In genomic region chr2:148508878-148509702, GRCh38 we compare ENCODE assay signal across 1 cellular context.
A peak's percentile ranks its signal among the peaks of the same experiment; 100 is the strongest.
TF ChIP-seq lines count a peak whose summit lies in the region.

No MANE protein-coding gene starts in this region.

TF ChIP-seq in K562, 482 proteins besides CTCF, POLR2A, EP300 and RAD21 (continued from another document and continues in another):
- TF ChIP-seq, protein P1, sequence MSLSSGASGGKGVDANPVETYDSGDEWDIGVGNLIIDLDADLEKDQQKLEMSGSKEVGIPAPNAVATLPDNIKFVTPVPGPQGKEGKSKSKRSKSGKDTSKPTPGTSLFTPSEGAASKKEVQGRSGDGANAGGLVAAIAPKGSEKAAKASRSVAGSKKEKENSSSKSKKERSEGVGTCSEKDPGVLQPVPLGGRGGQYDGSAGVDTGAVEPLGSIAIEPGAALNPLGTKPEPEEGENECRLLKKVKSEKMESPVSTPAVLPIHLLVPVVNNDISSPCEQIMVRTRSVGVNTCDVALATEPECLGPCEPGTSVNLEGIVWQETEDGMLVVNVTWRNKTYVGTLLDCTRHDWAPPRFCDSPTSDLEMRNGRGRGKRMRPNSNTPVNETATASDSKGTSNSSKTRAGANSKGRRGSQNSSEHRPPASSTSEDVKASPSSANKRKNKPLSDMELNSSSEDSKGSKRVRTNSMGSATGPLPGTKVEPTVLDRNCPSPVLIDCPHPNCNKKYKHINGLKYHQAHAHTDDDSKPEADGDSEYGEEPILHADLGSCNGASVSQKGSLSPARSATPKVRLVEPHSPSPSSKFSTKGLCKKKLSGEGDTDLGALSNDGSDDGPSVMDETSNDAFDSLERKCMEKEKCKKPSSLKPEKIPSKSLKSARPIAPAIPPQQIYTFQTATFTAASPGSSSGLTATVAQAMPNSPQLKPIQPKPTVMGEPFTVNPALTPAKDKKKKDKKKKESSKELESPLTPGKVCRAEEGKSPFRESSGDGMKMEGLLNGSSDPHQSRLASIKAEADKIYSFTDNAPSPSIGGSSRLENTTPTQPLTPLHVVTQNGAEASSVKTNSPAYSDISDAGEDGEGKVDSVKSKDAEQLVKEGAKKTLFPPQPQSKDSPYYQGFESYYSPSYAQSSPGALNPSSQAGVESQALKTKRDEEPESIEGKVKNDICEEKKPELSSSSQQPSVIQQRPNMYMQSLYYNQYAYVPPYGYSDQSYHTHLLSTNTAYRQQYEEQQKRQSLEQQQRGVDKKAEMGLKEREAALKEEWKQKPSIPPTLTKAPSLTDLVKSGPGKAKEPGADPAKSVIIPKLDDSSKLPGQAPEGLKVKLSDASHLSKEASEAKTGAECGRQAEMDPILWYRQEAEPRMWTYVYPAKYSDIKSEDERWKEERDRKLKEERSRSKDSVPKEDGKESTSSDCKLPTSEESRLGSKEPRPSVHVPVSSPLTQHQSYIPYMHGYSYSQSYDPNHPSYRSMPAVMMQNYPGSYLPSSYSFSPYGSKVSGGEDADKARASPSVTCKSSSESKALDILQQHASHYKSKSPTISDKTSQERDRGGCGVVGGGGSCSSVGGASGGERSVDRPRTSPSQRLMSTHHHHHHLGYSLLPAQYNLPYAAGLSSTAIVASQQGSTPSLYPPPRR (CRISPR knock-in tag; IDR thresholded peaks at IDR 0.05; ENCODE audit: borderline replicate concordance), result no peak
- TF ChIP-seq DIDO1 (tag; IDR thresholded peaks at IDR 0.05; ENCODE audit: low read depth), result no peak
- TF ChIP-seq BCL6 (CRISPR knock-in tag; IDR thresholded peaks at IDR 0.05), result no peak
- no peak for TF ChIP-seq CREB1 (IDR thresholded peaks at IDR 0.05)
- no peak for TF ChIP-seq CREB1 (CRISPR knock-in tag; IDR thresholded peaks at IDR 0.05)
- TF ChIP-seq ZNF584 (CRISPR knock-in tag; IDR thresholded peaks at IDR 0.05; ENCODE audit: low read depth), result no peak
- TF ChIP-seq, protein P2, sequence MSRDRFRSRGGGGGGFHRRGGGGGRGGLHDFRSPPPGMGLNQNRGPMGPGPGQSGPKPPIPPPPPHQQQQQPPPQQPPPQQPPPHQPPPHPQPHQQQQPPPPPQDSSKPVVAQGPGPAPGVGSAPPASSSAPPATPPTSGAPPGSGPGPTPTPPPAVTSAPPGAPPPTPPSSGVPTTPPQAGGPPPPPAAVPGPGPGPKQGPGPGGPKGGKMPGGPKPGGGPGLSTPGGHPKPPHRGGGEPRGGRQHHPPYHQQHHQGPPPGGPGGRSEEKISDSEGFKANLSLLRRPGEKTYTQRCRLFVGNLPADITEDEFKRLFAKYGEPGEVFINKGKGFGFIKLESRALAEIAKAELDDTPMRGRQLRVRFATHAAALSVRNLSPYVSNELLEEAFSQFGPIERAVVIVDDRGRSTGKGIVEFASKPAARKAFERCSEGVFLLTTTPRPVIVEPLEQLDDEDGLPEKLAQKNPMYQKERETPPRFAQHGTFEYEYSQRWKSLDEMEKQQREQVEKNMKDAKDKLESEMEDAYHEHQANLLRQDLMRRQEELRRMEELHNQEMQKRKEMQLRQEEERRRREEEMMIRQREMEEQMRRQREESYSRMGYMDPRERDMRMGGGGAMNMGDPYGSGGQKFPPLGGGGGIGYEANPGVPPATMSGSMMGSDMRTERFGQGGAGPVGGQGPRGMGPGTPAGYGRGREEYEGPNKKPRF (IDR thresholded peaks at IDR 0.05; ENCODE audit: low read depth, low read length), result no peak
- TF ChIP-seq LEF1 (IDR thresholded peaks at IDR 0.05), result no peak
- TF ChIP-seq ZNF583 (CRISPR knock-in tag; IDR thresholded peaks at IDR 0.05), result no peak
- no peak for TF ChIP-seq BCLAF1 (IDR thresholded peaks at IDR 0.05; ENCODE audit: borderline replicate concordance in 1 of 2, control insufficient read depth in 1 of 2, low read depth in 2 of 2, low read length in 1 of 2)
- TF ChIP-seq MED1 (CRISPR knock-in tag; IDR thresholded peaks at IDR 0.05; ENCODE audit: borderline replicate concordance), result no peak
- TF ChIP-seq ZNF184 (CRISPR knock-in tag; IDR thresholded peaks at IDR 0.05), result no peak
- no peak for TF ChIP-seq SETDB1 (IDR thresholded peaks at IDR 0.05; ENCODE audit: low read length)
- no peak for TF ChIP-seq ELF2 (CRISPR knock-in tag; IDR thresholded peaks at IDR 0.05)
- TF ChIP-seq NFIC (IDR thresholded peaks at IDR 0.05), result no peak
- no peak for TF ChIP-seq HDAC1 (IDR thresholded peaks at IDR 0.05)
- TF ChIP-seq TCF7L2 (IDR thresholded peaks at IDR 0.05; ENCODE audit: low read depth, low read length), result no peak
- no peak for TF ChIP-seq ZNF561 (CRISPR knock-in tag; conservative IDR thresholded peaks at IDR 0.05)
- peak; percentile 89 for TF ChIP-seq DEAF1 (CRISPR knock-in tag; IDR thresholded peaks at IDR 0.05)
- no peak for TF ChIP-seq NFATC3 (IDR thresholded peaks at IDR 0.05)
- TF ChIP-seq E2F1 (CRISPR knock-in tag; IDR thresholded peaks at IDR 0.05), result no peak
- no peak for TF ChIP-seq ZBED1 (IDR thresholded peaks at IDR 0.05)
- TF ChIP-seq, protein P3, sequence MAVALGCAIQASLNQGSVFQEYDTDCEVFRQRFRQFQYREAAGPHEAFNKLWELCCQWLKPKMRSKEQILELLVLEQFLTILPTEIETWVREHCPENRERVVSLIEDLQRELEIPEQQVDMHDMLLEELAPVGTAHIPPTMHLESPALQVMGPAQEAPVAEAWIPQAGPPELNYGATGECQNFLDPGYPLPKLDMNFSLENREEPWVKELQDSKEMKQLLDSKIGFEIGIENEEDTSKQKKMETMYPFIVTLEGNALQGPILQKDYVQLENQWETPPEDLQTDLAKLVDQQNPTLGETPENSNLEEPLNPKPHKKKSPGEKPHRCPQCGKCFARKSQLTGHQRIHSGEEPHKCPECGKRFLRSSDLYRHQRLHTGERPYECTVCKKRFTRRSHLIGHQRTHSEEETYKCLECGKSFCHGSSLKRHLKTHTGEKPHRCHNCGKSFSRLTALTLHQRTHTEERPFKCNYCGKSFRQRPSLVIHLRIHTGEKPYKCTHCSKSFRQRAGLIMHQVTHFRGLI (CRISPR knock-in tag; IDR thresholded peaks at IDR 0.05), result no peak
- TF ChIP-seq NELFE (IDR thresholded peaks at IDR 0.05; ENCODE audit: insufficient read depth, insufficient read length), result no peak
- TF ChIP-seq, protein P4, sequence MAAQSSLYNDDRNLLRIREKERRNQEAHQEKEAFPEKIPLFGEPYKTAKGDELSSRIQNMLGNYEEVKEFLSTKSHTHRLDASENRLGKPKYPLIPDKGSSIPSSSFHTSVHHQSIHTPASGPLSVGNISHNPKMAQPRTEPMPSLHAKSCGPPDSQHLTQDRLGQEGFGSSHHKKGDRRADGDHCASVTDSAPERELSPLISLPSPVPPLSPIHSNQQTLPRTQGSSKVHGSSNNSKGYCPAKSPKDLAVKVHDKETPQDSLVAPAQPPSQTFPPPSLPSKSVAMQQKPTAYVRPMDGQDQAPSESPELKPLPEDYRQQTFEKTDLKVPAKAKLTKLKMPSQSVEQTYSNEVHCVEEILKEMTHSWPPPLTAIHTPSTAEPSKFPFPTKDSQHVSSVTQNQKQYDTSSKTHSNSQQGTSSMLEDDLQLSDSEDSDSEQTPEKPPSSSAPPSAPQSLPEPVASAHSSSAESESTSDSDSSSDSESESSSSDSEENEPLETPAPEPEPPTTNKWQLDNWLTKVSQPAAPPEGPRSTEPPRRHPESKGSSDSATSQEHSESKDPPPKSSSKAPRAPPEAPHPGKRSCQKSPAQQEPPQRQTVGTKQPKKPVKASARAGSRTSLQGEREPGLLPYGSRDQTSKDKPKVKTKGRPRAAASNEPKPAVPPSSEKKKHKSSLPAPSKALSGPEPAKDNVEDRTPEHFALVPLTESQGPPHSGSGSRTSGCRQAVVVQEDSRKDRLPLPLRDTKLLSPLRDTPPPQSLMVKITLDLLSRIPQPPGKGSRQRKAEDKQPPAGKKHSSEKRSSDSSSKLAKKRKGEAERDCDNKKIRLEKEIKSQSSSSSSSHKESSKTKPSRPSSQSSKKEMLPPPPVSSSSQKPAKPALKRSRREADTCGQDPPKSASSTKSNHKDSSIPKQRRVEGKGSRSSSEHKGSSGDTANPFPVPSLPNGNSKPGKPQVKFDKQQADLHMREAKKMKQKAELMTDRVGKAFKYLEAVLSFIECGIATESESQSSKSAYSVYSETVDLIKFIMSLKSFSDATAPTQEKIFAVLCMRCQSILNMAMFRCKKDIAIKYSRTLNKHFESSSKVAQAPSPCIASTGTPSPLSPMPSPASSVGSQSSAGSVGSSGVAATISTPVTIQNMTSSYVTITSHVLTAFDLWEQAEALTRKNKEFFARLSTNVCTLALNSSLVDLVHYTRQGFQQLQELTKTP (IDR thresholded peaks at IDR 0.05; ENCODE audit: low read depth in 1 of 2, partially characterized antibody in 2 of 2), result no peak
- no peak for TF ChIP-seq NCOA6 (IDR thresholded peaks at IDR 0.05)
- no peak for TF ChIP-seq CREM (IDR thresholded peaks at IDR 0.05; ENCODE audit: low read depth)
- TF ChIP-seq MTA2 (IDR thresholded peaks at IDR 0.05; ENCODE audit: low read depth), result no peak
- no peak for TF ChIP-seq MAFK (IDR thresholded peaks at IDR 0.05; ENCODE audit: low read length)
- TF ChIP-seq, protein P5, sequence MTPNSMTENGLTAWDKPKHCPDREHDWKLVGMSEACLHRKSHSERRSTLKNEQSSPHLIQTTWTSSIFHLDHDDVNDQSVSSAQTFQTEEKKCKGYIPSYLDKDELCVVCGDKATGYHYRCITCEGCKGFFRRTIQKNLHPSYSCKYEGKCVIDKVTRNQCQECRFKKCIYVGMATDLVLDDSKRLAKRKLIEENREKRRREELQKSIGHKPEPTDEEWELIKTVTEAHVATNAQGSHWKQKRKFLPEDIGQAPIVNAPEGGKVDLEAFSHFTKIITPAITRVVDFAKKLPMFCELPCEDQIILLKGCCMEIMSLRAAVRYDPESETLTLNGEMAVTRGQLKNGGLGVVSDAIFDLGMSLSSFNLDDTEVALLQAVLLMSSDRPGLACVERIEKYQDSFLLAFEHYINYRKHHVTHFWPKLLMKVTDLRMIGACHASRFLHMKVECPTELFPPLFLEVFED (CRISPR knock-in tag; conservative IDR thresholded peaks at IDR 0.05), result no peak
- no peak for TF ChIP-seq REST (CRISPR knock-in tag; IDR thresholded peaks at IDR 0.05; ENCODE audit: low read depth)
- 0 out of 2 replicates have a peak, but pooled peaks have one; percentile 38 for TF ChIP-seq ELF1 (tag; IDR thresholded peaks at IDR 0.05)
